In genomic region chr15:41215708-41216107, GRCh38 we compare ENCODE assay signal across 1 cellular context.
TF ChIP-seq lines count a peak whose summit lies in the region.

No MANE protein-coding gene starts in this region.

TF ChIP-seq in K562, 482 proteins besides CTCF, POLR2A, EP300 and RAD21 (continued from another document):
- TF ChIP-seq PKNOX1 (IDR thresholded peaks at IDR 0.05) (peak; percentile 27; the same call in 1 of the 2 replicates), SMARCA4 (IDR thresholded peaks at IDR 0.05) (no peak), MEIS2 (IDR thresholded peaks at IDR 0.05; ENCODE audit: partially characterized antibody) (peak; percentile 19)
TF ChIP-seq in K562: peak in this region for 2.
